23 cellular contexts compared by ENCODE assay signal in the genomic region with DNA sequence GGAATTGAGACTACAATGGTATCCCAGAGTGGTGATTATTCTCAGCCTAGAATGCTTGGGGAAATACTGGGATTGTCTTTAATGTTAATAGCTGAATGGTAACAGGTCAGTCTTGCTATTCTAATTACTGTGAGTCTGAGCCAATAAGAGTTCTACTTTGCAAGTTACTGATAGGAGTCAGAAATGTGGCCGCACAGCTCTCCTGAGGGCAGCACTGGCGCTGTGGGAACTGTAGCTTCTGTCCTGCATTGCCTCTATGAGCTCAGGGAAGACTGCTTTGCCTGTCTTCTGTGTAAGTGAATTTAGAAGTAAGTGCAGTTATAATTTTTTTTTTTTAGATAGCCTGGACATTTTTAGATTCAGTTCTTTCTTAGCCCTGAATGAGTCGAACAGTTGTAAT.
"Had no signal": no experiment of that assay in that cellular context is flagged by ENCODE, and none has a peak within 500 bp of the region (broad histone marks: within the 10 kb centered on the region; RNA-seq: fewer than 3 reads in every experiment).

No MANE protein-coding gene starts in this region.

- H3K36me3 Mint-ChIP-seq: immature natural killer cell; natural killer cell; stimulated activated naive B cell treated with anti-CD40 and anti-IgM and Interleukin-4, amounts not matched to agents 10 μg/mL and 1 μg/mL and 100 μg/mL, for 72 hours had no signal

- H3K27me3 Mint-ChIP-seq: stimulated activated naive B cell treated with anti-CD40 and anti-IgM and Interleukin-4, amounts not matched to agents 10 μg/mL and 1 μg/mL and 100 μg/mL, for 72 hours had no signal

- H3K4me3 ChIP-seq: pancreas, right lobe of liver, suprapubic skin, thyroid gland had no signal

- H3K27ac ChIP-seq: neutrophil, pancreas, right lobe of liver, suprapubic skin, thyroid gland had no signal

- ATAC-seq: left colon; natural killer cell; stimulated activated naive B cell treated with anti-CD40 and anti-IgM and Interleukin-4, amounts not matched to agents 10 μg/mL and 1 μg/mL and 100 μg/mL, for 72 hours had no signal

- H3K27ac Mint-ChIP-seq: immature natural killer cell; natural killer cell; stimulated activated naive B cell treated with anti-CD40 and anti-IgM and Interleukin-4, amounts not matched to agents 10 μg/mL and 1 μg/mL and 100 μg/mL, for 72 hours; stimulated activated naive CD8-positive, alpha-beta T cell treated with anti-CD3 and anti-CD28 coated beads, Interleukin-15, Interleukin-2, amounts not matched to agents 100 ng/mL and 50 ng/mL, for 24 hours had no signal

- H3K9me3 Mint-ChIP-seq: immature natural killer cell; natural killer cell; stimulated activated naive B cell treated with anti-CD40 and anti-IgM and Interleukin-4, amounts not matched to agents 10 μg/mL and 1 μg/mL and 100 μg/mL, for 72 hours; stimulated activated naive CD8-positive, alpha-beta T cell treated with anti-CD3 and anti-CD28 coated beads, Interleukin-15, Interleukin-2, amounts not matched to agents 100 ng/mL and 50 ng/mL, for 24 hours had no signal

- FAIRE-seq: frontal cortex, pancreas, urothelium cell line had no signal

- H3K4me3 Mint-ChIP-seq: immature natural killer cell; natural killer cell; stimulated activated naive B cell treated with anti-CD40 and anti-IgM and Interleukin-4, amounts not matched to agents 10 μg/mL and 1 μg/mL and 100 μg/mL, for 72 hours; stimulated activated naive CD8-positive, alpha-beta T cell treated with anti-CD3 and anti-CD28 coated beads, Interleukin-15, Interleukin-2, amounts not matched to agents 100 ng/mL and 50 ng/mL, for 24 hours had no signal

- H3K36me3 ChIP-seq: neutrophil, pancreas, right lobe of liver, suprapubic skin, thyroid gland had no signal

- H3K4me1 Mint-ChIP-seq: immature natural killer cell; natural killer cell; stimulated activated naive B cell treated with anti-CD40 and anti-IgM and Interleukin-4, amounts not matched to agents 10 μg/mL and 1 μg/mL and 100 μg/mL, for 72 hours had no signal

- H3K4me1 ChIP-seq: pancreas, right lobe of liver, suprapubic skin, thyroid gland had no signal

- DNase-seq: cerebellar nuclear complex; cortex of kidney; effector CD4-positive, alpha-beta T cell; immature natural killer cell; islet precursor cell; kidney glomerular epithelial cell; left colon; mammary epithelial cell; mesendoderm; natural killer cell; pancreas; right lobe of liver; small intestine; stimulated activated CD4-positive, alpha-beta T cell treated with anti-CD3 and anti-CD28 coated beads, Interleukin-15, amount 100 ng/mL, for 24 hours; stimulated activated CD4-positive, alpha-beta T cell treated with anti-CD3 and anti-CD28 coated beads, Interleukin-2, amount 100 ng/mL, for 48 hours; stimulated activated naive B cell treated with anti-CD40 and anti-IgM and Interleukin-4, amounts not matched to agents 10 μg/mL and 1 μg/mL and 100 μg/mL, for 72 hours; thyroid gland; trophoblast cell had no signal

- H3K9me3 ChIP-seq: neutrophil, pancreas, right lobe of liver, suprapubic skin, thyroid gland had no signal

- H3K27me3 ChIP-seq: neutrophil, pancreas, right lobe of liver, suprapubic skin, thyroid gland had no signal
